In genomic region chr9:135137398-135137832, GRCh38 we compare ENCODE assay signal across 13 cellular contexts. TPM values are rescaled to one million over a fixed set of nuclear protein-coding genes. Genes with fewer than 3 reads are reported as not detected.
DNase-seq lines count a peak whose midpoint lies in the region; ATAC-seq lines count a peak whose summit lies in the region.
"Had no signal": no experiment of that assay in that cellular context is flagged by ENCODE, and none has a peak within 500 bp of the region (broad histone marks: within the 10 kb centered on the region; RNA-seq: fewer than 3 reads in every experiment).

No MANE protein-coding gene starts in this region.

- ATAC-seq in stimulated activated effector memory CD8-positive, alpha-beta T cell treated with anti-CD3 and anti-CD28 coated beads, Interleukin-12 subunit alpha, Interleukin-12 subunit beta, amount 100 ng/mL, for 72 hours = no peak
- no peak for ATAC-seq in activated naive CD4-positive, alpha-beta T cell treated with anti-CD3 and anti-CD28 coated beads, Interleukin-2, amount 50 U/mL, for 72 hours
- ATAC-seq in HG03135 (IDR thresholded peaks at IDR 0.05; ENCODE audit: unreplicated experiment) = no peak

- no peak overlapping the region for H3K4me3 Mint-ChIP-seq in stimulated activated effector memory CD8-positive, alpha-beta T cell treated with anti-CD3 and anti-CD28 coated beads, Interleukin-12 subunit alpha, Interleukin-12 subunit beta, amount 100 ng/mL, for 72 hours

- no peaks in the 10 kb centered on the region for H3K36me3 Mint-ChIP-seq in stimulated activated effector memory CD8-positive, alpha-beta T cell treated with anti-CD3 and anti-CD28 coated beads, Interleukin-12 subunit alpha, Interleukin-12 subunit beta, amount 100 ng/mL, for 72 hours
- peaks cover 0 to 6% of the 10 kb centered on the region in 2 donors for H3K36me3 Mint-ChIP-seq in activated naive CD4-positive, alpha-beta T cell treated with anti-CD3 and anti-CD28 coated beads, Interleukin-2, amount 50 U/mL, for 72 hours

- H3K4me1 Mint-ChIP-seq in stimulated activated effector memory CD8-positive, alpha-beta T cell treated with anti-CD3 and anti-CD28 coated beads, Interleukin-12 subunit alpha, Interleukin-12 subunit beta, amount 100 ng/mL, for 72 hours = no peaks in the 10 kb centered on the region

- DNase-seq in H7 (peak; percentile 81), NCI-H82 treated with DMSO at 0.1 percent for 48 hours (lab: John Stamatoyannopoulos, UW; ENCODE audit: unreplicated experiment) (peak; percentile 48), fibroblast of gingiva (ENCODE audit: low read depth) (peak; percentile 6), posterior cingulate gyrus (peak in 8 of 10 donors; percentile 26 to 94 (median 71))
- DNase-seq in stimulated activated effector memory CD8-positive, alpha-beta T cell treated with anti-CD3 and anti-CD28 coated beads, Interleukin-12 subunit alpha, Interleukin-12 subunit beta, amount 100 ng/mL, for 72 hours (ENCODE audit: low spot score in 2 of 2) = no peak
- no peak for DNase-seq in activated naive CD4-positive, alpha-beta T cell treated with anti-CD3 and anti-CD28 coated beads, Interleukin-2, amount 50 U/mL, for 72 hours (ENCODE audit: low spot score in 2 of 2)
- DNase-seq: colonic mucosa; DND-41; HCEC 1CT; hippocampal formation; MV-4-11; NK-92 treated with Interleukin-12 subunit alpha and Interleukin-12 subunit beta, amount 100 ng/mL, for 24 hours had no signal

- H3K27ac Mint-ChIP-seq in stimulated activated effector memory CD8-positive, alpha-beta T cell treated with anti-CD3 and anti-CD28 coated beads, Interleukin-12 subunit alpha, Interleukin-12 subunit beta, amount 100 ng/mL, for 72 hours = no peak overlapping the region
- no peak overlapping the region for H3K27ac Mint-ChIP-seq in activated naive CD4-positive, alpha-beta T cell treated with anti-CD3 and anti-CD28 coated beads, Interleukin-2, amount 50 U/mL, for 72 hours

- H3K9me3 Mint-ChIP-seq in stimulated activated effector memory CD8-positive, alpha-beta T cell treated with anti-CD3 and anti-CD28 coated beads, Interleukin-12 subunit alpha, Interleukin-12 subunit beta, amount 100 ng/mL, for 72 hours = no peaks in the 10 kb centered on the region
- H3K9me3 Mint-ChIP-seq in activated naive CD4-positive, alpha-beta T cell treated with anti-CD3 and anti-CD28 coated beads, Interleukin-2, amount 50 U/mL, for 72 hours = no peaks in the 10 kb centered on the region

- H3K4me3 ChIP-seq in H7 (ENCODE audit: insufficient read depth, low read depth, low read length) = no peak overlapping the region
- H3K4me3 ChIP-seq: colonic mucosa had no signal

- H3K36me3 ChIP-seq in H7 (replicated peaks; ENCODE audit: control insufficient read depth, insufficient read depth, low read length) = no peaks in the 10 kb centered on the region
- H3K36me3 ChIP-seq: colonic mucosa had no signal

- intact Hi-C loops in posterior cingulate gyrus (cut with DNase I) = no loop called here

- H3K27me3 ChIP-seq in H7 (ENCODE audit: control insufficient read depth, insufficient read depth, low read length) = no peaks in the 10 kb centered on the region
- H3K27me3 ChIP-seq: colonic mucosa had no signal

RNA-seq across cellular contexts. Expression of gene OLFM1, which starts 49.9 kb away (rescaled TPM):
- 42.9 and 58.2 TPM in 2 replicates for total RNA-seq in H7 (2014; rRNA removed; shearing (Covaris generic))
- not detected for total RNA-seq in activated naive CD4-positive, alpha-beta T cell treated with anti-CD3 and anti-CD28 coated beads, Interleukin-2, amount 50 U/mL, for 72 hours

Comparison
In these comparisons a context has a peak if more than half of its experiments do, and no peak if none do; other contexts are left out.
1. DNase-seq: peak in H7 (single experiment), NCI-H82 treated with DMSO at 0.1 percent for 48 hours (single experiment), fibroblast of gingiva (single experiment) and posterior cingulate gyrus (8 of 10); none in stimulated activated effector memory CD8-positive, alpha-beta T cell treated with anti-CD3 and anti-CD28 coated beads, Interleukin-12 subunit alpha, Interleukin-12 subunit beta, amount 100 ng/mL, for 72 hours (0 of 2) and activated naive CD4-positive, alpha-beta T cell treated with anti-CD3 and anti-CD28 coated beads, Interleukin-2, amount 50 U/mL, for 72 hours (0 of 2).
2. RNA of gene OLFM1, which starts 49.9 kb away (total RNA-seq): 42.9 to 58.2 TPM in H7; not detected in activated naive CD4-positive, alpha-beta T cell treated with anti-CD3 and anti-CD28 coated beads, Interleukin-2, amount 50 U/mL, for 72 hours; every median in the first group is over 10 times any median in the second.